In genomic region chr18:9354256-9354655, GRCh38 we compare ENCODE assay signal across 1 cellular context.
TF ChIP-seq lines count a peak whose summit lies in the region.

No MANE protein-coding gene starts in this region.

TF ChIP-seq in WTC11, 78 proteins besides CTCF, POLR2A, EP300 and RAD21 (continued from another document):
- no peak for TF ChIP-seq ZNF425 (CRISPR knock-in tag; conservative IDR thresholded peaks at IDR 0.05)
- TF ChIP-seq IRF2 (CRISPR knock-in tag; IDR thresholded peaks at IDR 0.05; ENCODE audit: borderline replicate concordance, low read depth): no peak
- no peak for TF ChIP-seq TP53 (CRISPR knock-in tag; IDR thresholded peaks at IDR 0.05)
- TF ChIP-seq ZNF317 (CRISPR knock-in tag; IDR thresholded peaks at IDR 0.05; ENCODE audit: borderline replicate concordance, low read depth): no peak
- TF ChIP-seq CDX4 (CRISPR knock-in tag; IDR thresholded peaks at IDR 0.05; ENCODE audit: borderline replicate concordance): no peak
